ENCODE assay signal across 21 cellular contexts in genomic region chr3:191065183-191065805, GRCh38.
DNase-seq lines count a peak whose midpoint lies in the region; ATAC-seq, FAIRE-seq and TF ChIP-seq lines count a peak whose summit lies in the region.
"Had no signal": no experiment of that assay in that cellular context is flagged by ENCODE, and none has a peak within 500 bp of the region (broad histone marks: within the 10 kb centered on the region; RNA-seq: fewer than 3 reads in every experiment).

No MANE protein-coding gene starts in this region.

- no TSS peak for BruUV-seq in GM12878 (replicated peaks; lab: Mats Ljungman, UMichigan)

- TF ChIP-seq RAD21 in GM12878 (IDR thresholded peaks at IDR 0.05; ENCODE audit: insufficient read depth, low read depth, low read length): no peak

- no peak for TF ChIP-seq CTCF in GM12878 (IDR thresholded peaks at IDR 0.05 in 2 of 3, conservative IDR thresholded peaks at IDR 0.05 in 1 of 3; ENCODE audit: control insufficient read depth in 2 of 3, extremely low read depth in 1 of 3, insufficient read depth in 1 of 3, low read depth in 3 of 3, low read length in 3 of 3)

- POLR2A ChIA-PET in GM12878 (lab: Charles Lee): no interaction called here

- no peaks in the 10 kb centered on the region for H3K9me3 ChIP-seq in GM12878 (replicated peaks; ENCODE audit: control insufficient read depth, insufficient read depth, low read length)
- H3K9me3 ChIP-seq: pancreas, stomach, uterus had no signal

- FAIRE-seq in GM12878 (lab: Jason Lieb, UNC): no peak
- FAIRE-seq: pancreas had no signal

- H3K9ac ChIP-seq in GM12878 (ENCODE audit: control insufficient read depth, insufficient read depth, low read length): no peak overlapping the region

- in situ Hi-C loops in GM12878 (cut with MboI): no loop called here

- ATAC-seq in GM12878 (peak; percentile 40; the same call in 2 of the 3 replicates), HG02571 (IDR thresholded peaks at IDR 0.05; ENCODE audit: unreplicated experiment) (no peak), GM18867 (IDR thresholded peaks at IDR 0.05; ENCODE audit: unreplicated experiment) (no peak), HG02970 (IDR thresholded peaks at IDR 0.05; ENCODE audit: low FRiP score, unreplicated experiment) (no peak)
- ATAC-seq: left colon, Panc1, pancreas had no signal

- TF ChIP-seq POLR2A in GM12878 (IDR thresholded peaks at IDR 0.05; ENCODE audit: low read depth, low read length): no peak

- no peak for TF ChIP-seq EP300 in GM12878 (IDR thresholded peaks at IDR 0.05; ENCODE audit: borderline replicate concordance in 1 of 2, control insufficient read depth in 1 of 2, low read depth in 2 of 2, low read length in 2 of 2)

- H3K79me2 ChIP-seq in GM12878 (ENCODE audit: control insufficient read depth, insufficient read depth, low read length): no peaks in the 10 kb centered on the region

- intact Hi-C loops in GM12878 (cut with micrococcal nuclease; ENCODE audit: unreplicated experiment): no loop called here

- no peaks in the 10 kb centered on the region for H4K20me1 ChIP-seq in GM12878 (ENCODE audit: control insufficient read depth, insufficient read depth)

- no peaks in the 10 kb centered on the region for H3K27me3 ChIP-seq in GM12878 (replicated peaks in 1 of 2; ENCODE audit: control insufficient read depth in 2 of 2, insufficient read depth in 2 of 2, low read length in 1 of 2)
- H3K27me3 ChIP-seq: heart right ventricle, pancreas, stomach, uterus had no signal

- H3K36me3 ChIP-seq in GM12878 (ENCODE audit: control insufficient read depth in 2 of 2, insufficient read depth in 2 of 2, low read length in 1 of 2): no peaks in the 10 kb centered on the region
- H3K36me3 ChIP-seq: heart right ventricle, pancreas, stomach, uterus had no signal

- DNase-seq in EL (peak; percentile 44), HS-5 (ENCODE audit: low read depth) (peak; percentile 73), GM12878 (ENCODE audit: low read depth, low spot score) (no peak), kidney tubule cell (ENCODE audit: low spot score) (peak; percentile 46)
- DNase-seq: activated CD4-positive, CD25-positive, alpha-beta regulatory T cell; activated naive CD4-positive, alpha-beta T cell treated with anti-CD3 and anti-CD28 coated beads, Interleukin-2, amount 50 U/mL, for 16 hours; central memory CD4-positive, alpha-beta T cell; heart right ventricle; left colon; NCI-H187; NCI-H526; pancreas; stimulated activated CD4-positive, alpha-beta T cell treated with anti-CD3 and anti-CD28 coated beads, Interleukin-12 subunit alpha, Interleukin-12 subunit beta, amount 100 ng/mL, for 4 hours; stomach; T-helper 1 cell; uterus had no signal

- RAD21 ChIA-PET in GM12878 (lab: Charles Lee; ENCODE audit: unreplicated experiment): no interaction called here

- H3K4me1 ChIP-seq in GM12878 (ENCODE audit: control insufficient read depth, insufficient read depth, low read length): no peaks in the 10 kb centered on the region
- H3K4me1 ChIP-seq: heart right ventricle, pancreas, stomach, uterus had no signal

- CTCF ChIA-PET in GM12878 (lab: Yijun Ruan, JAX): interaction anchor here (1.1 to 2.6 kb wide), 2 partner anchors 12 to 15 kb away, joined by 3 to 8 read pairs; no protein-coding TSS in a partner anchor

- H2AFZ ChIP-seq in GM12878 (ENCODE audit: control insufficient read depth, low read depth, low read length): no peak overlapping the region

- H3K27ac ChIP-seq in GM12878 (ENCODE audit: control insufficient read depth, insufficient read depth): no peak overlapping the region
- H3K27ac ChIP-seq: C4-2B, heart right ventricle, pancreas, stomach, uterus had no signal

- H3K4me2 ChIP-seq in GM12878 (ENCODE audit: control insufficient read depth, insufficient read depth): no peak overlapping the region

- SMC1A ChIA-PET in GM12878 (lab: Charles Lee; ENCODE audit: uncharacterized antibody, unreplicated experiment): interaction anchor here (1.5 kb wide), 1 partner anchor 34 kb away, joined by 3 read pairs; no protein-coding TSS in a partner anchor

- H3K4me3 ChIP-seq in GM12878: no peak overlapping the region
- H3K4me3 ChIP-seq: heart right ventricle, pancreas, stomach, uterus had no signal

- WGBS in GM12878 (ENCODE audit: insufficient coverage, insufficient replicate concordance, low lambda C conversion rate, missing lambda C conversion rate): 46% methylated on average over 6 of the region's 6 CpGs

TF ChIP-seq in GM12878, 131 proteins besides CTCF, POLR2A, EP300 and RAD21 (continues in another document):
- TF ChIP-seq RBBP5 (conservative IDR thresholded peaks at IDR 0.05) (no peak), ATF2 (IDR thresholded peaks at IDR 0.05; ENCODE audit: low read length) (no peak), HDGF (IDR thresholded peaks at IDR 0.05) (no peak), MLLT1 (IDR thresholded peaks at IDR 0.05) (no peak), MYC (IDR thresholded peaks at IDR 0.05; ENCODE audit: insufficient read depth, insufficient read length, insufficient replicate concordance, low read length, severe bottlenecking) (no peak), E4F1 (IDR thresholded peaks at IDR 0.05; ENCODE audit: borderline replicate concordance, partially characterized antibody) (no peak), SIN3A (IDR thresholded peaks at IDR 0.05; ENCODE audit: low read depth, low read length) (no peak), STAT1 (conservative IDR thresholded peaks at IDR 0.05) (no peak), BCLAF1 (IDR thresholded peaks at IDR 0.05) (no peak), KDM1A (IDR thresholded peaks at IDR 0.05; ENCODE audit: borderline replicate concordance) (no peak), MXI1 (IDR thresholded peaks at IDR 0.05; ENCODE audit: low read depth, low read length) (no peak), RFX5 (IDR thresholded peaks at IDR 0.05; ENCODE audit: low read depth, low read length) (no peak), EED (IDR thresholded peaks at IDR 0.05; ENCODE audit: low read depth) (no peak)
